ENCODE assay signal across 16 cellular contexts in genomic region chr2:127517465-127517864, GRCh38. TPM values are rescaled to one million over a fixed set of nuclear protein-coding genes. Genes with fewer than 3 reads are reported as not detected.
DNase-seq lines count a peak whose midpoint lies in the region; ATAC-seq and TF ChIP-seq lines count a peak whose summit lies in the region.
"Had no signal": no experiment of that assay in that cellular context is flagged by ENCODE, and none has a peak within 500 bp of the region (broad histone marks: within the 10 kb centered on the region; RNA-seq: fewer than 3 reads in every experiment).

No MANE protein-coding gene starts in this region.

- peak overlapping the region; percentile 91 for H3K9ac ChIP-seq in GM23248

- H3K9me3 ChIP-seq in GM23248 (ENCODE audit: low read depth) (no peaks in the 10 kb centered on the region), gastroesophageal sphincter (no peaks in the 10 kb centered on the region)
- H3K9me3 ChIP-seq: BE2C had no signal

- CTCF ChIA-PET in WTC11 (lab: Charles Lee) = no interaction called here

- H3K27ac Mint-ChIP-seq in WTC11 (peak overlapping the region; percentile 16; the same call in 1 of the 2 replicates), type B pancreatic cell (peak overlapping the region; percentile 3)

- H4K20me1 ChIP-seq in GM23248 (ENCODE audit: insufficient read depth) = no peaks in the 10 kb centered on the region

- POLR2A ChIA-PET in WTC11 (lab: Charles Lee) = no interaction called here

- TF ChIP-seq CTCF in WTC11 (IDR thresholded peaks at IDR 0.05) (no peak), gastroesophageal sphincter (IDR thresholded peaks at IDR 0.05) (no peak), type B pancreatic cell (conservative IDR thresholded peaks at IDR 0.05) (no peak)

- TF ChIP-seq EP300 in gastroesophageal sphincter (IDR thresholded peaks at IDR 0.05) = no peak

- no peak overlapping the region for H2AFZ ChIP-seq in GM23248

- H3K4me2 ChIP-seq in GM23248 (ENCODE audit: unreplicated experiment) = no peak overlapping the region

- H3K4me1 ChIP-seq in GM23248 (ENCODE audit: insufficient read depth) (peaks cover 35% of the 10 kb centered on the region), gastroesophageal sphincter (peaks cover 9 to 51% (median 24%) of the 10 kb centered on the region in 3 donors)
- H3K4me1 ChIP-seq: BE2C had no signal

- no peak overlapping the region for H3K4me3 Mint-ChIP-seq in WTC11
- H3K4me3 Mint-ChIP-seq in type B pancreatic cell = no peak overlapping the region
- H3K4me3 Mint-ChIP-seq: CD8-positive, alpha-beta T cell had no signal

- H3K27ac ChIP-seq in GM23248 (peak overlapping the region; percentile 100), gastroesophageal sphincter (peak overlapping the region; percentile 84 to 96 (median 86))

- H3K27me3 Mint-ChIP-seq in WTC11 (ENCODE audit: low read depth) (no peaks in the 10 kb centered on the region), type B pancreatic cell (no peaks in the 10 kb centered on the region)

- H3K9me3 Mint-ChIP-seq in WTC11 (no peaks in the 10 kb centered on the region), type B pancreatic cell (no peaks in the 10 kb centered on the region)
- H3K9me3 Mint-ChIP-seq: CD8-positive, alpha-beta T cell had no signal

- peaks cover 31% of the 10 kb centered on the region for H3K36me3 Mint-ChIP-seq in WTC11
- peaks cover 40% of the 10 kb centered on the region for H3K36me3 Mint-ChIP-seq in type B pancreatic cell

- in situ Hi-C loops in GM23248 (cut with MboI) = no loop called here

- H3K4me3 ChIP-seq in GM23248 (no peak overlapping the region), gastroesophageal sphincter (no peak overlapping the region)

- DNase-seq in GM23248 = peak; percentile 71
- DNase-seq in WTC11 (ENCODE audit: low spot score) = no peak
- DNase-seq in type B pancreatic cell (ENCODE audit: extremely low spot score, unreplicated experiment) = no peak
- no peak for DNase-seq in stimulated activated CD4-positive, alpha-beta T cell treated with anti-CD3 and anti-CD28 coated beads, Interleukin-4, amount 100 ng/mL, for 24 hours
- DNase-seq: BE2C; CD8-positive, alpha-beta T cell; DMS79; NCI-H1417 treated with DMSO at 0.1 percent for 48 hours; NCI-H1930; NCI-H446; NK-92 treated with Interleukin-12 subunit alpha and Interleukin-12 subunit beta, amount 100 ng/mL, for 24 hours; OCI-M1; SHP77 treated with DMSO at 0.1 percent for 48 hours had no signal

- peaks cover 51% of the 10 kb centered on the region for H3F3A ChIP-seq in GM23248 (ENCODE audit: insufficient read depth)

- peaks cover 28% of the 10 kb centered on the region; the same call in 1 of the 2 replicates for H3K36me3 ChIP-seq in GM23248 (ENCODE audit: low read depth)
- peaks cover 3 to 32% of the 10 kb centered on the region in 2 donors for H3K36me3 ChIP-seq in gastroesophageal sphincter

- no peaks in the 10 kb centered on the region for H3K9me2 ChIP-seq in GM23248 (ENCODE audit: insufficient read depth)

- peaks cover 41% of the 10 kb centered on the region for H3K4me1 Mint-ChIP-seq in WTC11
- peaks cover 24% of the 10 kb centered on the region for H3K4me1 Mint-ChIP-seq in type B pancreatic cell (ENCODE audit: unreplicated experiment)

- TF ChIP-seq POLR2A in gastroesophageal sphincter (IDR thresholded peaks at IDR 0.05) = no peak

- H3K79me2 ChIP-seq in GM23248 (ENCODE audit: insufficient read depth) = peaks cover 91% of the 10 kb centered on the region

- ATAC-seq in WTC11 = no peak
- no peak for ATAC-seq in gastroesophageal sphincter
- ATAC-seq in GM19455 (IDR thresholded peaks at IDR 0.05; ENCODE audit: unreplicated experiment) = no peak
- no peak for ATAC-seq in GM18502 (IDR thresholded peaks at IDR 0.05; ENCODE audit: poor library complexity, unreplicated experiment)
- ATAC-seq: CD8-positive, alpha-beta T cell had no signal

- WGBS in GM23248 (ENCODE audit: low coverage in 1 of 2, low lambda C conversion rate in 2 of 2, missing lambda C conversion rate in 2 of 2), 2 experiments = 28 to 50% methylated on average over 2 of the region's 2 CpGs
- 75 to 77% methylated on average over 2 of the region's 2 CpGs for WGBS in gastroesophageal sphincter (ENCODE audit: low coverage in 1 of 2), 2 donors

- H3K27me3 ChIP-seq in GM23248 (replicated peaks; ENCODE audit: insufficient read depth) (no peaks in the 10 kb centered on the region), gastroesophageal sphincter (no peaks in the 10 kb centered on the region)
- H3K27me3 ChIP-seq: BE2C had no signal

TF ChIP-seq in WTC11, 78 proteins besides CTCF, POLR2A, EP300 and RAD21:
- TF ChIP-seq PRDM15 (CRISPR knock-in tag; IDR thresholded peaks at IDR 0.05) = no peak
- TF ChIP-seq SOX15 (CRISPR knock-in tag; IDR thresholded peaks at IDR 0.05) = no peak
- no peak for TF ChIP-seq ZBTB43 (CRISPR knock-in tag; IDR thresholded peaks at IDR 0.05)
- no peak for TF ChIP-seq JUN (CRISPR knock-in tag; IDR thresholded peaks at IDR 0.05)
- no peak for TF ChIP-seq E2F1 (CRISPR knock-in tag; IDR thresholded peaks at IDR 0.05)
- TF ChIP-seq ESRRA (CRISPR knock-in tag; IDR thresholded peaks at IDR 0.05; ENCODE audit: borderline replicate concordance) = no peak
- no peak for TF ChIP-seq RORB (CRISPR knock-in tag; IDR thresholded peaks at IDR 0.05)

RNA-seq across cellular contexts. Expression of gene IWS1, which starts 8.8 kb away (rescaled TPM):
- total RNA-seq in GM23248 (2014; rRNA removed; shearing (Covaris generic)) = 23.3 and 32.4 TPM in 2 replicates
- polyA plus RNA-seq in GM23248 (2016; fragmentation: Nextera tagmentation; extraction: Ambion mirVana) = 41.1 and 42.4 TPM in 2 replicates
- total RNA-seq in WTC11 (2021) (69.2 to 70.5 TPM (median 69.3 TPM) in 3 replicates), gastroesophageal sphincter (10 to 100 TPM; 36.9 to 43.9 (median 39.6) TPM), type B pancreatic cell (ENCODE audit: low replicate concordance) (45.3 and 46.1 TPM in 2 replicates)

RNA-seq across cellular contexts. Expression of gene MYO7B, which starts 18.0 kb away (rescaled TPM):
- total RNA-seq in GM23248 (2014; rRNA removed; shearing (Covaris generic)) = under 0.01 TPM in 1 of 2 replicates, not detected in the other
- not detected in 2 replicates for polyA plus RNA-seq in GM23248 (2016; fragmentation: Nextera tagmentation; extraction: Ambion mirVana)
- total RNA-seq in WTC11 (2021) = 0.02 TPM in 1 of 3 replicates, not detected in the others
- under 1 TPM in 3 of 4 donors, not detected in 1; 0.27 to 0.77 (median 0.54) TPM for total RNA-seq in gastroesophageal sphincter
- total RNA-seq in type B pancreatic cell (ENCODE audit: low replicate concordance) = 1.7 and 5.0 TPM in 2 replicates
